10 cellular contexts compared by ENCODE assay signal in the genomic region with DNA sequence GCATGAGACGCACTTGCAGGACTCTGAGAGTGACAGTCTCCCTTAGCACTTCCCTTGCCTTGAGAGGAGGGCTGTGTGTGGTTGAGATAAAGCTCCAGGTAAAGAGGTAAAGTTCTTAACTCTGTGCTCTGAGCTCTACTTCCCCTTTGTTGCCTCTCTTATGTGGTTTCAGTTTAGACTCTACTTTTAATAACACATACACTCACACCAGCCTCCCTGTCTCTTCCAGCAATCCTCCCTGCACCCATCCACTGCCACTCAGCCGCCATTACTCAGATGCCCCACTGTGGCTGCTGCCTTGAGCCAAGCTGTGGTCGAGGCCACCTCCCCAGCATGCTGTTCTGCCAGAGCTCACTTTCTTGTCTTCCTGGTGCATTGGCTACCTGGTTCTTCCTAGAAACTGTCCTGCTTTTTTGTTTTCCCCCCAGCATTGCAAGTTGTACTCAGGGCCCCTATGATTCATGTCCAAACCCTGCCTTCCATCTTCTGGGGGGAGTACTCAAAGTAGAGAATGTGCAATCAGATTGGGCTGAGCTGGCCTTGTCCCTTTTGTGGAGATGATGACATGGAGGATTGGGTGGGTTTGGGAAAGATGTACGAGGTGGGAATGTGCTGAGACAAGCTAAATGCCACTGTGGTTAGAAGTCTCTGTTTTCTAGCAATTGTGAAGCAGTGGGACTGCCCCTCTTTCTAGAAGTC.
A peak's percentile ranks its signal among the peaks of the same experiment; 100 is the strongest.
DNase-seq lines count a peak whose midpoint lies in the region; ATAC-seq and TF ChIP-seq lines count a peak whose summit lies in the region.
"Had no signal": no experiment of that assay in that cellular context is flagged by ENCODE, and none has a peak within 500 bp of the region (broad histone marks: within the 10 kb centered on the region; RNA-seq: fewer than 3 reads in every experiment).

No MANE protein-coding gene starts in this region.

- peak overlapping the region; percentile 58 for H3K4me3 Mint-ChIP-seq in activated CD8-positive, alpha-beta T cell treated with anti-CD3 and anti-CD28 coated beads for 36 hours
- H3K4me3 Mint-ChIP-seq in naive thymus-derived CD4-positive, alpha-beta T cell = peak overlapping the region; percentile 62 to 75 (median 70)

- no peaks in the 10 kb centered on the region for H3K36me3 ChIP-seq in naive thymus-derived CD4-positive, alpha-beta T cell (ENCODE audit: control insufficient read depth in 2 of 3, insufficient read depth in 3 of 3, low read length in 3 of 3)
- H3K36me3 ChIP-seq in H7 (replicated peaks; ENCODE audit: control insufficient read depth, insufficient read depth, low read length) = no peaks in the 10 kb centered on the region

- H3K27ac Mint-ChIP-seq in activated CD8-positive, alpha-beta T cell treated with anti-CD3 and anti-CD28 coated beads for 36 hours = peak overlapping the region; percentile 85
- peak overlapping the region; percentile 81 to 95 (median 91) for H3K27ac Mint-ChIP-seq in naive thymus-derived CD4-positive, alpha-beta T cell

- H3K27ac ChIP-seq in naive thymus-derived CD4-positive, alpha-beta T cell (ENCODE audit: low read depth, low read length) = peak overlapping the region; percentile 61

- H3K27me3 ChIP-seq in naive thymus-derived CD4-positive, alpha-beta T cell (ENCODE audit: control insufficient read depth in 2 of 2, insufficient read depth in 2 of 2, low read length in 2 of 2) = no peaks in the 10 kb centered on the region
- H3K27me3 ChIP-seq in H7 (ENCODE audit: control insufficient read depth, insufficient read depth, low read length) = no peaks in the 10 kb centered on the region

- DNase-seq in GM10248 (ENCODE audit: extremely low spot score) = peak; percentile 58
- peak; percentile 67 for DNase-seq in activated CD8-positive, alpha-beta T cell treated with anti-CD3 and anti-CD28 coated beads for 36 hours
- DNase-seq in naive thymus-derived CD4-positive, alpha-beta T cell = peak in 7 of 9 donors; percentile 33 to 71 (median 62)
- no peak for DNase-seq in H7
- DNase-seq in NCI-H1694 (lab: John Stamatoyannopoulos, UW) = no peak
- no peak for DNase-seq in HuH-7.5 (ENCODE audit: low spot score)
- DNase-seq: NCI-H1694 treated with DMSO at 0.1 percent for 48 hours, Right ventricle myocardium superior had no signal

- CTCF ChIA-PET in GM10248 (lab: Yijun Ruan, JAX) = interaction anchor here (0.8 to 3.3 kb wide), 7 partner anchors 9 to 289 kb away, joined by 3 to 15 read pairs (median 3); no protein-coding TSS in a partner anchor
- CTCF ChIA-PET in activated CD8-positive, alpha-beta T cell treated with anti-CD3 and anti-CD28 coated beads for 36 hours (lab: Charles Lee) = interaction anchor here (0.8 to 15.4 kb wide), 13 partner anchors 10 to 289 kb away, joined by 3 to 136 read pairs (median 5); no protein-coding TSS in a partner anchor
- CTCF ChIA-PET in naive thymus-derived CD4-positive, alpha-beta T cell (lab: Charles Lee) = interaction anchor here (0.7 to 10.1 kb wide), 16 partner anchors 10 to 333 kb away, joined by 3 to 127 read pairs (median 6); no protein-coding TSS in a partner anchor

- intact Hi-C loops in activated CD8-positive, alpha-beta T cell treated with anti-CD3 and anti-CD28 coated beads for 36 hours (cut with micrococcal nuclease) = loop anchor here (5.0 kb wide), 1 partner anchor 101 kb away; no protein-coding TSS in a partner anchor
- intact Hi-C loops in naive thymus-derived CD4-positive, alpha-beta T cell (cut with micrococcal nuclease) = loop anchor here (1.0 to 5.0 kb wide), 7 partner anchors 14 to 236 kb away; partner anchors contain the start of gene CRACR2A (in 1 of the 2)

- no peak for TF ChIP-seq CTCF in GM10248 (IDR thresholded peaks at IDR 0.05; ENCODE audit: control extremely low read depth, extremely low read depth, low read depth, missing control alignments)
- TF ChIP-seq CTCF in activated CD8-positive, alpha-beta T cell treated with anti-CD3 and anti-CD28 coated beads for 36 hours (IDR thresholded peaks at IDR 0.05) = no peak

- H3K4me1 Mint-ChIP-seq in activated CD8-positive, alpha-beta T cell treated with anti-CD3 and anti-CD28 coated beads for 36 hours (ENCODE audit: low read depth) = peaks cover 32% of the 10 kb centered on the region
- H3K4me1 Mint-ChIP-seq in naive thymus-derived CD4-positive, alpha-beta T cell = peaks cover 12 to 52% (median 37%) of the 10 kb centered on the region in 7 donors

- ATAC-seq in HG02870 (IDR thresholded peaks at IDR 0.05; ENCODE audit: unreplicated experiment) (peak; percentile 89), HG02798 (IDR thresholded peaks at IDR 0.05; ENCODE audit: poor library complexity, unreplicated experiment) (no peak)
- ATAC-seq in activated CD8-positive, alpha-beta T cell treated with anti-CD3 and anti-CD28 coated beads for 36 hours = peak; percentile 78
- ATAC-seq in naive thymus-derived CD4-positive, alpha-beta T cell = peak; percentile 87

- POLR2A ChIA-PET in GM10248 (lab: Yijun Ruan, JAX) = no interaction called here
- POLR2A ChIA-PET in activated CD8-positive, alpha-beta T cell treated with anti-CD3 and anti-CD28 coated beads for 36 hours (lab: Charles Lee) = interaction anchor here (0.6 to 3.5 kb wide), 14 partner anchors 13 to 306 kb away, joined by 3 to 20 read pairs (median 4); partner anchors contain the start of gene CCND2
- POLR2A ChIA-PET in naive thymus-derived CD4-positive, alpha-beta T cell (lab: Charles Lee) = interaction anchor here (0.6 to 3.3 kb wide), 23 partner anchors 9 to 288 kb away, joined by 3 to 40 read pairs (median 4); partner anchors contain the start of gene PARP11

- H3K9me3 Mint-ChIP-seq in activated CD8-positive, alpha-beta T cell treated with anti-CD3 and anti-CD28 coated beads for 36 hours = peaks cover 1% of the 10 kb centered on the region
- no peaks in the 10 kb centered on the region for H3K9me3 Mint-ChIP-seq in naive thymus-derived CD4-positive, alpha-beta T cell

- H3K4me3 ChIP-seq in naive thymus-derived CD4-positive, alpha-beta T cell (ENCODE audit: low read length) = peak overlapping the region; percentile 20
- no peak overlapping the region for H3K4me3 ChIP-seq in H7 (ENCODE audit: insufficient read depth, low read depth, low read length)

- no peaks in the 10 kb centered on the region for H3K27me3 Mint-ChIP-seq in activated CD8-positive, alpha-beta T cell treated with anti-CD3 and anti-CD28 coated beads for 36 hours
- H3K27me3 Mint-ChIP-seq in naive thymus-derived CD4-positive, alpha-beta T cell = peaks cover 0 to 14% (median 0%) of the 10 kb centered on the region in 5 donors

- H3K4me1 ChIP-seq in naive thymus-derived CD4-positive, alpha-beta T cell (ENCODE audit: control insufficient read depth in 2 of 2, insufficient read depth in 2 of 2, low read length in 2 of 2) = peaks cover 9 to 21% of the 10 kb centered on the region in 2 donors

- no peaks in the 10 kb centered on the region for H3K36me3 Mint-ChIP-seq in activated CD8-positive, alpha-beta T cell treated with anti-CD3 and anti-CD28 coated beads for 36 hours (ENCODE audit: low read depth)
- H3K36me3 Mint-ChIP-seq in naive thymus-derived CD4-positive, alpha-beta T cell = no peaks in the 10 kb centered on the region

- no peaks in the 10 kb centered on the region for H3K9me3 ChIP-seq in naive thymus-derived CD4-positive, alpha-beta T cell (ENCODE audit: control insufficient read depth in 2 of 3, low read length in 3 of 3)

Comparison
In these comparisons a context has a peak if more than half of its experiments do, and no peak if none do; other contexts are left out.
1. DNase-seq: peak in GM10248 (single experiment), activated CD8-positive, alpha-beta T cell treated with anti-CD3 and anti-CD28 coated beads for 36 hours (single experiment) and naive thymus-derived CD4-positive, alpha-beta T cell (7 of 9); none in H7 (single experiment), NCI-H1694 (single experiment) and HuH-7.5 (single experiment).